Comparison of ENCODE assay signal across 25 cellular contexts in the genomic region with DNA sequence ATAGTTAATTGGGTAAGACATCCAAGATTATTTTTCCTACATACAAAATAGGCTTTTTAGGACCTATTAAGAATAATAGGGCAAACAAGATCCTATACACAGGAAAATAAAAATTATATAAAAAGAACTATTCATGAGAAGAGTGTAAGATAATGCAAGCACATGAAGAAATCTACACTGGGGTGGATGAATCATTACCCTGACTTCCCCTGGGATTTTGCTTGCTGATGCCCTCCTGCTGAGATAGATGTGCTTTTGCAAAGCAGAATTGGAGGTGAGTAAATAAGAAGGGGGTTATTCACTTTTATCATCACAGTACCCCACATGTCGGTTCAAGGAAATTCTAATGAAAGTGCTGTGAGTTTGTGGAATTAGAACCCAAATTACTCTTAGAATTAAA. TPM values are rescaled to one million over a fixed set of nuclear protein-coding genes. Genes with fewer than 3 reads are reported as not detected.
DNase-seq lines count a peak whose midpoint lies in the region; ATAC-seq, FAIRE-seq and TF ChIP-seq lines count a peak whose summit lies in the region.
"Had no signal": no experiment of that assay in that cellular context is flagged by ENCODE, and none has a peak within 500 bp of the region (broad histone marks: within the 10 kb centered on the region; RNA-seq: fewer than 3 reads in every experiment).

No MANE protein-coding gene starts in this region.

- POLR2A ChIA-PET in MCF 10A (lab: Yijun Ruan, JAX), result no interaction called here

- H3K27me3 ChIP-seq in breast epithelium (no peaks in the 10 kb centered on the region), Peyer's patch (no peaks in the 10 kb centered on the region)

- no peak overlapping the region for H3K4me3 Mint-ChIP-seq in MCF 10A (ENCODE audit: unreplicated experiment)
- H3K4me3 Mint-ChIP-seq: brain; H9; immature natural killer cell; T-helper 2 cell treated with Interferon-gamma antibody and Interleukin-4, amounts not matched to agents 5 μg/mL and 100 μg/mL, for 36 hours had no signal

- no peaks in the 10 kb centered on the region for H3K36me3 Mint-ChIP-seq in MCF 10A (ENCODE audit: insufficient read depth, unreplicated experiment)
- H3K36me3 Mint-ChIP-seq: activated naive CD4-positive, alpha-beta T cell treated with anti-CD3 and anti-CD28 coated beads, Interleukin-2, amount 50 U/mL, for 72 hours; brain; immature natural killer cell had no signal

- TF ChIP-seq CTCF in MCF 10A (IDR thresholded peaks at IDR 0.05; ENCODE audit: unreplicated experiment) (no peak), breast epithelium (IDR thresholded peaks at IDR 0.05) (no peak), Peyer's patch (IDR thresholded peaks at IDR 0.05) (no peak)

- intact Hi-C loops in MCF 10A (cut with micrococcal nuclease), result no loop called here
- intact Hi-C loops in breast epithelium (cut with DNase I; ENCODE audit: low total_unique reads), result no loop called here

- H3K27ac ChIP-seq in breast epithelium (no peak overlapping the region), Peyer's patch (no peak overlapping the region)
- H3K27ac ChIP-seq: heart right ventricle, sigmoid colon, upper lobe of right lung had no signal

- H3K4me1 ChIP-seq in breast epithelium, result no peaks in the 10 kb centered on the region
- H3K4me1 ChIP-seq in Peyer's patch, result no peaks in the 10 kb centered on the region
- H3K4me1 ChIP-seq: heart right ventricle, sigmoid colon, upper lobe of right lung had no signal

- ATAC-seq in HG02973 (IDR thresholded peaks at IDR 0.05; ENCODE audit: unreplicated experiment), result no peak
- ATAC-seq: activated naive CD4-positive, alpha-beta T cell treated with anti-CD3 and anti-CD28 coated beads, Interleukin-2, amount 50 U/mL, for 72 hours; heart right ventricle; upper lobe of right lung had no signal

- H3K4me1 Mint-ChIP-seq in MCF 10A (ENCODE audit: insufficient read depth, unreplicated experiment), result no peaks in the 10 kb centered on the region
- H3K4me1 Mint-ChIP-seq: brain, immature natural killer cell had no signal

- no peaks in the 10 kb centered on the region for H3K9me3 Mint-ChIP-seq in MCF 10A (ENCODE audit: unreplicated experiment)
- H3K9me3 Mint-ChIP-seq: activated naive CD4-positive, alpha-beta T cell treated with anti-CD3 and anti-CD28 coated beads, Interleukin-2, amount 50 U/mL, for 72 hours; H9; immature natural killer cell; T-helper 2 cell treated with Interferon-gamma antibody and Interleukin-4, amounts not matched to agents 5 μg/mL and 100 μg/mL, for 36 hours had no signal

- CTCF ChIA-PET in MCF 10A (lab: Yijun Ruan, JAX), result no interaction called here

- FAIRE-seq in RCC 7860 (lab: Jason Lieb, UNC), result peak; percentile 90

- H3K4me3 ChIP-seq in breast epithelium (no peak overlapping the region), Peyer's patch (no peak overlapping the region)
- H3K4me3 ChIP-seq: heart right ventricle, sigmoid colon, upper lobe of right lung had no signal

- H3K27ac Mint-ChIP-seq in MCF 10A (ENCODE audit: low read depth, unreplicated experiment), result no peak overlapping the region
- H3K27ac Mint-ChIP-seq: activated naive CD4-positive, alpha-beta T cell treated with anti-CD3 and anti-CD28 coated beads, Interleukin-2, amount 50 U/mL, for 72 hours; brain; H9; immature natural killer cell; T-helper 2 cell treated with Interferon-gamma antibody and Interleukin-4, amounts not matched to agents 5 μg/mL and 100 μg/mL, for 36 hours had no signal

- TF ChIP-seq POLR2A in breast epithelium (IDR thresholded peaks at IDR 0.05), result no peak
- no peak for TF ChIP-seq POLR2A in Peyer's patch (IDR thresholded peaks at IDR 0.05)

- no TSS peak for BruUV-seq in MCF 10A (replicated peaks; lab: Mats Ljungman, UMichigan)

- H3K27me3 Mint-ChIP-seq in MCF 10A (ENCODE audit: insufficient read depth, unreplicated experiment), result no peaks in the 10 kb centered on the region

- no peaks in the 10 kb centered on the region for H3K36me3 ChIP-seq in breast epithelium
- H3K36me3 ChIP-seq in Peyer's patch, result no peaks in the 10 kb centered on the region
- H3K36me3 ChIP-seq: heart right ventricle, sigmoid colon, upper lobe of right lung had no signal

- DNase-seq in MCF 10A (ENCODE audit: unreplicated experiment), result peak; percentile 27
- DNase-seq in breast epithelium (ENCODE audit: low spot score in 2 of 2), result no peak
- peak; percentile 50 for DNase-seq in RCC 7860 (ENCODE audit: low spot score)
- DNase-seq in fibroblast of peridontal ligament (ENCODE audit: extremely low read depth), result peak; percentile 80
- no peak for DNase-seq in HuH-7.5 (ENCODE audit: low spot score)
- DNase-seq in ecto neural progenitor cell (ENCODE audit: low spot score), result no peak
- no peak for DNase-seq in Peyer's patch
- DNase-seq: activated CD4-positive, CD25-positive, alpha-beta regulatory T cell; activated CD8-positive, alpha-beta memory T cell treated with anti-CD3 and anti-CD28 coated beads for 24 hours; dermis blood vessel endothelial cell; erythroblast; H9; heart right ventricle; immature natural killer cell; Karpas-422; NCI-H524; sigmoid colon; upper lobe of right lung had no signal

- H3K9me3 ChIP-seq in breast epithelium (no peaks in the 10 kb centered on the region), Peyer's patch (no peaks in the 10 kb centered on the region)
- H3K9me3 ChIP-seq: heart right ventricle, sigmoid colon, upper lobe of right lung had no signal

RNA-seq across cellular contexts. Expression of gene SLC2A2, which starts 48.6 kb away (rescaled TPM):
- not detected in 2 replicates for total RNA-seq in MCF 10A (2022)
- total RNA-seq in breast epithelium, result not detected
- total RNA-seq in Peyer's patch, result 100 to 1,000 TPM in 2 of 4 donors, 10 to 100 TPM in 1, 1 to 10 TPM in 1; 2.5 to 115 (median 92.7) TPM
- total RNA-seq: activated naive CD4-positive, alpha-beta T cell treated with anti-CD3 and anti-CD28 coated beads, Interleukin-2, amount 50 U/mL, for 72 hours; dermis blood vessel endothelial cell; H9; heart right ventricle; lung microvascular endothelial cell; OCI-LY7; osteocyte; sigmoid colon; upper lobe of right lung had no signal

Comparison
In these comparisons a context has a peak if more than half of its experiments do, and no peak if none do; other contexts are left out.
1. DNase-seq: peak in MCF 10A (single experiment), RCC 7860 (single experiment) and fibroblast of peridontal ligament (single experiment); none in breast epithelium (0 of 2), HuH-7.5 (single experiment), ecto neural progenitor cell (single experiment) and Peyer's patch (0 of 3).